In the genomic region with DNA sequence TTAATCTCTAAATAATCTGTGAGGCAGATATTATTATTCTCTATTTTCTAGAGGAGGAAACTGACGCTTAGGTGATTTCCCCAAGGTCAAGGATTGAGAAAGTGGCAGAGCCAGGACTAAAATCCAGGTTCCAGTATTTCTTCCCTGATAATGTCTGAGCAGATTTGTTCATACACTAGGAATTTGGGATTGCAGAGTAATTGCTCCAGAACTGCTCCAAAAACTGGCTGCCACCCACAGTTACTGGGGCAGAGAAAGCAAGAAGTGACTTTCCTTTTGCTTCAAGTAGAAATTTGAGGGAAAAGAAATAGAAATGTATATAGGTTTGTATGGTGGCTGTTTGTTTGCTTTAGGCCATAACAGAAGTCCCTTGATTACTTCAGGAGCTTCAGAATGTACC, we compare ENCODE assay signal across 1 cellular context.
TF ChIP-seq lines count a peak whose summit lies in the region.

No MANE protein-coding gene starts in this region.

TF ChIP-seq in IMR-90, 13 proteins besides CTCF, POLR2A, EP300 and RAD21:
- no peak for TF ChIP-seq CHD1 (IDR thresholded peaks at IDR 0.05; ENCODE audit: low read depth, low read length)
- no peak for TF ChIP-seq FOS (IDR thresholded peaks at IDR 0.05; ENCODE audit: low read depth, low read length)
- no peak for TF ChIP-seq MXI1 (IDR thresholded peaks at IDR 0.05; ENCODE audit: borderline replicate concordance, low read depth, low read length)
- TF ChIP-seq CEBPB (IDR thresholded peaks at IDR 0.05; ENCODE audit: low read depth, low read length), result peak; percentile 61
- TF ChIP-seq, protein P1, sequence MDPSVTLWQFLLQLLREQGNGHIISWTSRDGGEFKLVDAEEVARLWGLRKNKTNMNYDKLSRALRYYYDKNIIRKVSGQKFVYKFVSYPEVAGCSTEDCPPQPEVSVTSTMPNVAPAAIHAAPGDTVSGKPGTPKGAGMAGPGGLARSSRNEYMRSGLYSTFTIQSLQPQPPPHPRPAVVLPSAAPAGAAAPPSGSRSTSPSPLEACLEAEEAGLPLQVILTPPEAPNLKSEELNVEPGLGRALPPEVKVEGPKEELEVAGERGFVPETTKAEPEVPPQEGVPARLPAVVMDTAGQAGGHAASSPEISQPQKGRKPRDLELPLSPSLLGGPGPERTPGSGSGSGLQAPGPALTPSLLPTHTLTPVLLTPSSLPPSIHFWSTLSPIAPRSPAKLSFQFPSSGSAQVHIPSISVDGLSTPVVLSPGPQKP (IDR thresholded peaks at IDR 0.05; ENCODE audit: borderline replicate concordance, low read depth, low read length), result no peak
- no peak for TF ChIP-seq MAZ (IDR thresholded peaks at IDR 0.05; ENCODE audit: borderline replicate concordance, low read depth, low read length)
